8 cellular contexts compared by ENCODE assay signal in genomic region chr2:23381084-23381483, GRCh38. TPM values are rescaled to one million over a fixed set of nuclear protein-coding genes. Genes with fewer than 3 reads are reported as not detected.
DNase-seq lines count a peak whose midpoint lies in the region; ATAC-seq and TF ChIP-seq lines count a peak whose summit lies in the region.

No MANE protein-coding gene starts in this region.

- POLR2A ChIA-PET in activated CD4-positive, alpha-beta T cell treated with anti-CD3 and anti-CD28 coated beads, Interleukin-2, amount 10 ng/mL, durations not matched to agents 7 days and 5 days (lab: Charles Lee), result no interaction called here

- peaks cover 7% of the 10 kb centered on the region for H3K9me3 Mint-ChIP-seq in activated CD4-positive, alpha-beta T cell treated with anti-CD3 and anti-CD28 coated beads, Interleukin-2, amount 10 ng/mL, durations not matched to agents 7 days and 5 days

- H3K4me1 ChIP-seq in esophagus muscularis mucosa, result peaks cover 4 to 19% (median 15%) of the 10 kb centered on the region in 4 donors

- TF ChIP-seq POLR2A in esophagus muscularis mucosa (IDR thresholded peaks at IDR 0.05; ENCODE audit: low read depth), result no peak

- intact Hi-C loops in esophagus muscularis mucosa (cut with DNase I), result loop anchor here (10.0 kb wide), 1 partner anchor 84 kb away; no protein-coding TSS in a partner anchor

- no peak overlapping the region for H3K4me3 ChIP-seq in esophagus muscularis mucosa
- no peak overlapping the region for H3K4me3 ChIP-seq in H7 (ENCODE audit: insufficient read depth, low read depth, low read length)

- DNase-seq in NCI-H1417 (lab: John Stamatoyannopoulos, UW), result peak in 2 of 3 experiments; percentile 20 to 56
- no peak for DNase-seq in NCI-H1417 treated with DMSO at 0.1 percent for 48 hours (lab: John Stamatoyannopoulos, UW)
- DNase-seq in NAMALWA (ENCODE audit: low spot score), result peak; percentile 55
- peak; percentile 14 for DNase-seq in activated CD4-positive, alpha-beta T cell treated with anti-CD3 and anti-CD28 coated beads, Interleukin-2, amount 10 ng/mL, durations not matched to agents 7 days and 5 days
- peak; percentile 98 for DNase-seq in kidney tubule cell (ENCODE audit: low spot score)
- DNase-seq in esophagus muscularis mucosa (ENCODE audit: extremely low spot score), result no peak
- no peak for DNase-seq in H7

- H3K9me3 ChIP-seq in esophagus muscularis mucosa, result no peaks in the 10 kb centered on the region

- TF ChIP-seq CTCF in esophagus muscularis mucosa (IDR thresholded peaks at IDR 0.05), result no peak

- H3K36me3 Mint-ChIP-seq in activated CD4-positive, alpha-beta T cell treated with anti-CD3 and anti-CD28 coated beads, Interleukin-2, amount 10 ng/mL, durations not matched to agents 7 days and 5 days (ENCODE audit: low read depth), result peaks cover 6% of the 10 kb centered on the region

- peaks cover 0 to 2% (median 0%) of the 10 kb centered on the region in 4 donors for H3K27me3 ChIP-seq in esophagus muscularis mucosa
- H3K27me3 ChIP-seq in H7 (ENCODE audit: control insufficient read depth, insufficient read depth, low read length), result peaks cover 18% of the 10 kb centered on the region

- peaks cover 28% of the 10 kb centered on the region for H3K4me1 Mint-ChIP-seq in activated CD4-positive, alpha-beta T cell treated with anti-CD3 and anti-CD28 coated beads, Interleukin-2, amount 10 ng/mL, durations not matched to agents 7 days and 5 days

- no peak for ATAC-seq in HG03442 (IDR thresholded peaks at IDR 0.05; ENCODE audit: unreplicated experiment)

- no peak for TF ChIP-seq EP300 in esophagus muscularis mucosa (IDR thresholded peaks at IDR 0.05)

- peaks cover 46% of the 10 kb centered on the region for H3K27me3 Mint-ChIP-seq in activated CD4-positive, alpha-beta T cell treated with anti-CD3 and anti-CD28 coated beads, Interleukin-2, amount 10 ng/mL, durations not matched to agents 7 days and 5 days

- H3K4me3 Mint-ChIP-seq in activated CD4-positive, alpha-beta T cell treated with anti-CD3 and anti-CD28 coated beads, Interleukin-2, amount 10 ng/mL, durations not matched to agents 7 days and 5 days, result peak overlapping the region; percentile 55

- CTCF ChIA-PET in activated CD4-positive, alpha-beta T cell treated with anti-CD3 and anti-CD28 coated beads, Interleukin-2, amount 10 ng/mL, durations not matched to agents 7 days and 5 days (lab: Charles Lee), result no interaction called here

- 60% methylated on average over 6 of the region's 6 CpGs for WGBS in esophagus muscularis mucosa

- H3K27ac Mint-ChIP-seq in activated CD4-positive, alpha-beta T cell treated with anti-CD3 and anti-CD28 coated beads, Interleukin-2, amount 10 ng/mL, durations not matched to agents 7 days and 5 days, result peak overlapping the region; percentile 93

- H3K36me3 ChIP-seq in esophagus muscularis mucosa (no peaks in the 10 kb centered on the region), H7 (replicated peaks; ENCODE audit: control insufficient read depth, insufficient read depth, low read length) (no peaks in the 10 kb centered on the region)

- H3K27ac ChIP-seq in esophagus muscularis mucosa (replicated peaks in 1 of 4), result no peak overlapping the region

RNA-seq across cellular contexts. Expression of gene KLHL29, which starts 3.9 kb away (rescaled TPM):
- 1 to 10 TPM; 2.9 to 3.5 TPM for total RNA-seq in activated CD4-positive, alpha-beta T cell treated with anti-CD3 and anti-CD28 coated beads, Interleukin-2, amount 10 ng/mL, durations not matched to agents 7 days and 5 days
- 10 to 100 TPM; 22.0 to 26.1 (median 23.4) TPM for total RNA-seq in esophagus muscularis mucosa
- total RNA-seq in H7 (2014; rRNA removed; shearing (Covaris generic)), result 6.2 and 11.9 TPM in 2 replicates

Comparison
In these comparisons a context has a peak if more than half of its experiments do, and no peak if none do; other contexts are left out.
1. DNase-seq: peak in NCI-H1417 (2 of 3), NAMALWA (single experiment), activated CD4-positive, alpha-beta T cell treated with anti-CD3 and anti-CD28 coated beads, Interleukin-2, amount 10 ng/mL, durations not matched to agents 7 days and 5 days (single experiment) and kidney tubule cell (single experiment); none in NCI-H1417 treated with DMSO at 0.1 percent for 48 hours (single experiment), esophagus muscularis mucosa (single experiment) and H7 (single experiment).